In the genomic region with DNA sequence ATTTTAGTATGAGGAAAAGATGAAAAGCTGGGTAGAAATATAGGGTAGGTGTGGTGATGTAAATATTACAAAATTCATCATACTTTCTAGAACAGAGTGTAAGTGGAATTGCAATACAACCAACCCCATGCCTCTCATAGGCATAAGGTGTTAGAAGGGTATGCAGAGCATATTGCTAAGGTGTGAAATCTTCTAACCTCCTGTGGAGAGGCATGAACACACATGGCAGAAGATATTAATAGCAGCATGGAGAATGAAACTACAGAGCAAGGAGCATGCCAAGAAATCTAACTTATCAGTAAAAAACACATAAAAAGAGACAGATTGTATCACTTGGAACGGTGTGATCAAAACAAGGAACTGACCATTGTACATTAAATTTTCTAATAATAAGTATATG, we compare ENCODE assay signal across 9 cellular contexts.
"Had no signal": no experiment of that assay in that cellular context is flagged by ENCODE, and none has a peak within 500 bp of the region (broad histone marks: within the 10 kb centered on the region; RNA-seq: fewer than 3 reads in every experiment).

No MANE protein-coding gene starts in this region.

- H3K27ac ChIP-seq: GM23248, HL-60 had no signal

- H3K4me3 ChIP-seq: GM23248, HAP-1, K562 had no signal

- DNase-seq: GM23248, GOT3, H7, HFFc6, IMR-90, KG1 had no signal

- FAIRE-seq: K562 had no signal
